In genomic region chr5:66378407-66378806, GRCh38 we compare ENCODE assay signal across 21 cellular contexts.
DNase-seq lines count a peak whose midpoint lies in the region; ATAC-seq and TF ChIP-seq lines count a peak whose summit lies in the region.
"Had no signal": no experiment of that assay in that cellular context is flagged by ENCODE, and none has a peak within 500 bp of the region (broad histone marks: within the 10 kb centered on the region; RNA-seq: fewer than 3 reads in every experiment).

No MANE protein-coding gene starts in this region.

- H3K4me1 ChIP-seq in esophagus muscularis mucosa = peaks cover 0 to 3% (median 0%) of the 10 kb centered on the region in 4 donors
- H3K4me1 ChIP-seq: BE2C had no signal

- TF ChIP-seq CTCF in esophagus muscularis mucosa (IDR thresholded peaks at IDR 0.05) (no peak), natural killer cell (IDR thresholded peaks at IDR 0.05) (no peak)

- intact Hi-C loops in esophagus muscularis mucosa (cut with DNase I) = no loop called here
- intact Hi-C loops in left ventricle myocardium superior (cut with micrococcal nuclease) = no loop called here
- intact Hi-C loops in sciatic nerve (cut with DNase I) = no loop called here
- intact Hi-C loops in natural killer cell (cut with micrococcal nuclease) = no loop called here

- no peaks in the 10 kb centered on the region for H3K27me3 Mint-ChIP-seq in natural killer cell (ENCODE audit: low read depth in 2 of 2)

- H3K9me3 ChIP-seq in esophagus muscularis mucosa = peaks cover 0 to 9% (median 0%) of the 10 kb centered on the region in 4 donors
- H3K9me3 ChIP-seq: BE2C had no signal

- H3K4me3 ChIP-seq in esophagus muscularis mucosa = no peak overlapping the region
- H3K4me3 ChIP-seq: GM12878, GM23338 had no signal

- WGBS in esophagus muscularis mucosa = 78% methylated on average over 1 of the region's 1 CpG

- H3K27ac ChIP-seq in esophagus muscularis mucosa (replicated peaks in 1 of 4) = no peak overlapping the region

- no peak overlapping the region for H3K27ac Mint-ChIP-seq in natural killer cell
- H3K27ac Mint-ChIP-seq: CD4-positive, CD25-positive, alpha-beta regulatory T cell; CD8-positive, alpha-beta memory T cell; GM23338 had no signal

- H3K4me1 Mint-ChIP-seq in natural killer cell = no peaks in the 10 kb centered on the region
- H3K4me1 Mint-ChIP-seq: CD4-positive, CD25-positive, alpha-beta regulatory T cell; CD8-positive, alpha-beta memory T cell had no signal

- no peak overlapping the region for H3K4me3 Mint-ChIP-seq in natural killer cell
- H3K4me3 Mint-ChIP-seq: CD4-positive, CD25-positive, alpha-beta regulatory T cell; CD8-positive, alpha-beta memory T cell; GM23338 had no signal

- peak; percentile 44 for ATAC-seq in left ventricle myocardium superior
- peak; percentile 41 for ATAC-seq in sciatic nerve
- ATAC-seq in natural killer cell = no peak
- no peak for ATAC-seq in GM19035 (IDR thresholded peaks at IDR 0.05; ENCODE audit: unreplicated experiment)
- ATAC-seq: GM12878, GM23338 had no signal

- TF ChIP-seq POLR2A in esophagus muscularis mucosa (IDR thresholded peaks at IDR 0.05; ENCODE audit: low read depth) = no peak

- peaks cover 0 to 6% of the 10 kb centered on the region in 2 donors for H3K9me3 Mint-ChIP-seq in natural killer cell
- H3K9me3 Mint-ChIP-seq: GM23338 had no signal

- no peak for TF ChIP-seq EP300 in esophagus muscularis mucosa (IDR thresholded peaks at IDR 0.05)

- no peaks in the 10 kb centered on the region for H3K36me3 Mint-ChIP-seq in natural killer cell
- H3K36me3 Mint-ChIP-seq: CD4-positive, CD25-positive, alpha-beta regulatory T cell; CD8-positive, alpha-beta memory T cell had no signal

- DNase-seq in astrocyte of the hippocampus (ENCODE audit: low read depth, low spot score) (peak; percentile 25), esophagus muscularis mucosa (ENCODE audit: extremely low spot score) (peak; percentile 14), left ventricle myocardium superior (no peak), sciatic nerve (ENCODE audit: low spot score) (no peak), natural killer cell (no peak), SIG-M5 (lab: John Stamatoyannopoulos, UW) (no peak)
- DNase-seq: ACHN; BE2C; C1 segment of cervical spinal cord; CD4-positive, CD25-positive, alpha-beta regulatory T cell; CD8-positive, alpha-beta memory T cell; COR-L47; DMS 273 treated with DMSO at 0.1 percent for 48 hours; DMS53; DND-41; EL; HCEC 1CT; IMR-90 had no signal

- H3K36me3 ChIP-seq in esophagus muscularis mucosa = no peaks in the 10 kb centered on the region
- H3K36me3 ChIP-seq: BE2C had no signal

- H3K27me3 ChIP-seq in esophagus muscularis mucosa = no peaks in the 10 kb centered on the region
- H3K27me3 ChIP-seq: BE2C had no signal

Comparison
In these comparisons a context has a peak if more than half of its experiments do, and no peak if none do; other contexts are left out.
1. DNase-seq: peak in astrocyte of the hippocampus (single experiment) and esophagus muscularis mucosa (single experiment); none in left ventricle myocardium superior (single experiment), sciatic nerve (single experiment), natural killer cell (single experiment) and SIG-M5 (single experiment).
2. ATAC-seq: peak in left ventricle myocardium superior (single experiment) and sciatic nerve (single experiment); none in natural killer cell (0 of 3) and GM19035 (single experiment).